9 cellular contexts compared by ENCODE assay signal in genomic region chr10:86644412-86645110, GRCh38. TPM values are rescaled to one million over a fixed set of nuclear protein-coding genes. Genes with fewer than 3 reads are reported as not detected.
DNase-seq lines count a peak whose midpoint lies in the region; ATAC-seq and TF ChIP-seq lines count a peak whose summit lies in the region.
"Had no signal": no experiment of that assay in that cellular context is flagged by ENCODE, and none has a peak within 500 bp of the region (broad histone marks: within the 10 kb centered on the region; RNA-seq: fewer than 3 reads in every experiment).

No MANE protein-coding gene starts in this region.

- peaks cover 27% of the 10 kb centered on the region for H3K4me1 ChIP-seq in OCI-LY3 (ENCODE audit: low read length)
- peaks cover 3% of the 10 kb centered on the region for H3K4me1 ChIP-seq in right cardiac atrium (ENCODE audit: control insufficient read depth, insufficient read depth, low read length)

- H3K4me2 ChIP-seq in OCI-LY3 (ENCODE audit: low read length) = peak overlapping the region; percentile 79

- no peaks in the 10 kb centered on the region for H4K20me1 ChIP-seq in OCI-LY3 (ENCODE audit: insufficient read depth, low read length)

- H3K36me3 ChIP-seq in OCI-LY3 (replicated peaks; ENCODE audit: low read depth, low read length) = no peaks in the 10 kb centered on the region

- H3K9me3 ChIP-seq in OCI-LY3 (ENCODE audit: insufficient read depth, low read length) = no peaks in the 10 kb centered on the region
- no peaks in the 10 kb centered on the region for H3K9me3 ChIP-seq in right cardiac atrium (ENCODE audit: control insufficient read depth, low read length)

- ATAC-seq in right cardiac atrium (no peak), HG03025 (IDR thresholded peaks at IDR 0.05; ENCODE audit: low FRiP score, unreplicated experiment) (no peak)

- peak overlapping the region; percentile 54; the same call in 1 of the 2 replicates for H3K9ac ChIP-seq in OCI-LY3 (ENCODE audit: low read length)

- WGBS in right cardiac atrium = 64% methylated on average over 8 of the region's 8 CpGs

- TF ChIP-seq CTCF in GM13976 (IDR thresholded peaks at IDR 0.05; ENCODE audit: borderline replicate concordance, control extremely low read depth, extremely low read depth, insufficient read depth, missing control alignments) (peak; percentile 27), OCI-LY3 (IDR thresholded peaks at IDR 0.05; ENCODE audit: low read depth, low read length) (peak; percentile 33)

- no peaks in the 10 kb centered on the region for H3K27me3 ChIP-seq in OCI-LY3 (ENCODE audit: low read depth, low read length)
- H3K27me3 ChIP-seq in right cardiac atrium (ENCODE audit: control insufficient read depth, insufficient read depth) = no peaks in the 10 kb centered on the region

- H2AFZ ChIP-seq in OCI-LY3 (ENCODE audit: low read depth, low read length) = peak overlapping the region; percentile 74

- peak; percentile 60 for DNase-seq in A172 (ENCODE audit: low spot score)
- peak; percentile 37 for DNase-seq in GM13976 (ENCODE audit: low spot score)
- peak in 2 of 3 donors; percentile 50 to 58 for DNase-seq in right cardiac atrium
- DNase-seq in NCI-H146 treated with DMSO at 0.1 percent for 48 hours (lab: John Stamatoyannopoulos, UW; ENCODE audit: unreplicated experiment) = no peak
- no peak for DNase-seq in Kasumi-1 (lab: John Stamatoyannopoulos, UW)
- no peak for DNase-seq in GDM1 (lab: John Stamatoyannopoulos, UW)
- DNase-seq: NCI-H526 treated with DMSO at 0.1 percent for 48 hours had no signal

- no peaks in the 10 kb centered on the region for H3K79me2 ChIP-seq in OCI-LY3 (ENCODE audit: low read length)

- in situ Hi-C loops in GM13976 (cut with MboI; ENCODE audit: low sequenced_read_pairs, unreplicated experiment) = no loop called here

- H3K4me3 ChIP-seq in OCI-LY3 (ENCODE audit: low read length) (peak overlapping the region; percentile 51), right cardiac atrium (ENCODE audit: low read length) (no peak overlapping the region)

- intact Hi-C loops in right cardiac atrium (cut with DNase I) = no loop called here

- peak overlapping the region; percentile 79 for H3K27ac ChIP-seq in OCI-LY3 (ENCODE audit: low read length)
- H3K27ac ChIP-seq in right cardiac atrium (ENCODE audit: low read length) = no peak overlapping the region

RNA-seq across cellular contexts. Expression of gene OPN4, which starts 9.8 kb away (rescaled TPM):
- total RNA-seq in A172 (2014; rRNA removed; shearing (Covaris generic)) = 0.31 TPM in 1 of 2 replicates, not detected in the other
- total RNA-seq in right cardiac atrium = 1 to 10 TPM in 2 of 4 donors, under 1 TPM in 2; 0.32 to 1.2 (median 0.95) TPM
- polyA plus RNA-seq in right cardiac atrium = 0.93 TPM

RNA-seq across cellular contexts. Expression of gene LDB3, which starts 23.8 kb away (rescaled TPM):
- 0.10 and 0.31 TPM in 2 replicates for total RNA-seq in A172 (2014; rRNA removed; shearing (Covaris generic))
- total RNA-seq in right cardiac atrium = 1,000 to 10,000 TPM in 1 of 4 donors, 100 to 1,000 TPM in 3; 738 to 1,111 (median 934) TPM
- 1,223 TPM for polyA plus RNA-seq in right cardiac atrium

Comparison
In these comparisons a context has a peak if more than half of its experiments do, and no peak if none do; other contexts are left out.
1. DNase-seq: peak in A172 (single experiment), GM13976 (single experiment) and right cardiac atrium (2 of 3); none in NCI-H146 treated with DMSO at 0.1 percent for 48 hours (single experiment), Kasumi-1 (0 of 2) and GDM1 (single experiment).
2. RNA of gene LDB3, which starts 23.8 kb away (total RNA-seq): 738 to 1,111 TPM in right cardiac atrium; 0.10 to 0.31 TPM in A172; every median in the first group is over 100 times any median in the second.